In the genomic region with DNA sequence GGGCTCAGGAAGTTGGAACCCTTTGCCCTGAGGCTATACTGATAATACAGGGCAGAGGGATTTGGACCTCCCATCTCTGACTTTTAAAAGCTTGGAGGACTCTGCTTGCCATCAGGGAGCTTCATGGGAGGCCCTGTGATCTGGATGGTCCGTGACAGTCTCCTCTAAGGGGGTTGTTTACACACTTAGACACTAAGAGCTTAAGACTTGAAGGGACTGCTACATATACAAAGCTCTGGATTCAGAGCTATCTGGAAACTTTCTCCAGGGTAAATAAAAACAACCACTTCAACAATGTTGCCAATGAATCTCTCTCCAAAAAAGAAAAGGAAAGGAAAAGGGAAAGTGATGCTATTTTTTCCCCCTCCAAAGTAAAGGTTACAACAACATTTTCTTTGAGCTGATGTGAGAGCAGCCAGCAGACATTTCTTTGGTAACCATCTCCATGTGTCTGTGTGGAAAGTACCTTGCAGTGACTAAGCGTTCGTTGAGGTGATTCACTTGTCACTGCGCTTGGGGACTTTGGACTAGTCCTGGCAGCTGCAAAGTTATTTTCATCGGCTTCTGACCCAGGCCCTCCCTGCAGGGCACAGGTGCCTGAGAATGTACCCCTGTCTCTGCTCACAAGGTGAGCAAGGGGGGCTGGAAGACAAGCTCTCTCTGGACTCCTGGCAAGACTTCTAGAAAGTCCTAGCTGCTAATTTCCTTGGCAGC, we compare ENCODE assay signal across 7 cellular contexts.
A peak's percentile ranks its signal among the peaks of the same experiment; 100 is the strongest.
DNase-seq lines count a peak whose midpoint lies in the region; ATAC-seq, FAIRE-seq and TF ChIP-seq lines count a peak whose summit lies in the region.

No MANE protein-coding gene starts in this region.

- POLR2A ChIA-PET in HepG2 (lab: Yijun Ruan, JAX) = interaction anchor here (0.9 to 1.0 kb wide), 3 partner anchors 9 to 262 kb away, joined by 3 to 4 read pairs (median 3); a partner anchor contains a TSS

- CTCF ChIA-PET in HepG2 (lab: Yijun Ruan, JAX; ENCODE audit: low intra/inter-chr PET ratio, low total read pairs) = no interaction called here

- H3K27ac ChIP-seq in HepG2 (ENCODE audit: extremely low read length, insufficient read depth, low read length) = no peak overlapping the region

- whole genome bisulfite sequencing in HepG2 (ENCODE audit: low lambda C conversion rate) = 0% methylated on average over 5 of the region's 5 CpGs

- H4K20me1 ChIP-seq in HepG2 (ENCODE audit: insufficient read depth, low read length) = no peaks in the 10 kb centered on the region

- H3K27me3 ChIP-seq in adipocyte (replicated peaks; ENCODE audit: control insufficient read depth, insufficient read depth, low read length) (no peaks in the 10 kb centered on the region), HepG2 (ENCODE audit: control insufficient read depth in 1 of 2, insufficient read depth in 2 of 2, low read length in 2 of 2) (no peaks in the 10 kb centered on the region)

- no peak for TF ChIP-seq RAD21 in HepG2 (CRISPR knock-in tag; IDR thresholded peaks at IDR 0.05)

- no peak for TF ChIP-seq CTCF in HepG2 (CRISPR knock-in tag; IDR thresholded peaks at IDR 0.05)

- in situ Hi-C loops in HepG2 (cut with HindIII; ENCODE audit: extremely low pct_ligation_motif_present, low pct_unique_long_range_greater_than_20kb) = no loop called here

- TF ChIP-seq POLR2A in HepG2 (IDR thresholded peaks at IDR 0.05; ENCODE audit: insufficient read depth in 1 of 2, low read depth in 2 of 2, low read length in 2 of 2) = no peak

- ATAC-seq in GM18909 (IDR thresholded peaks at IDR 0.05; ENCODE audit: poor library complexity, unreplicated experiment) (peak; percentile 80), HG02943 (IDR thresholded peaks at IDR 0.05; ENCODE audit: low read depth, unreplicated experiment) (peak; percentile 71), HepG2 (peak; percentile 99), HG02970 (IDR thresholded peaks at IDR 0.05; ENCODE audit: low FRiP score, unreplicated experiment) (no peak)

- H3K4me3 ChIP-seq in adipocyte (ENCODE audit: low read length) = peak overlapping the region; percentile 15
- no peak overlapping the region for H3K4me3 ChIP-seq in HepG2 (replicated peaks in 1 of 3; ENCODE audit: insufficient read depth in 1 of 3, low read depth in 2 of 3, low read length in 3 of 3)

- H3K4me2 ChIP-seq in HepG2 (ENCODE audit: low read depth, low read length) = peak overlapping the region; percentile 43; the same call in 1 of the 2 replicates

- no peak overlapping the region for H2AFZ ChIP-seq in HepG2 (ENCODE audit: low read length)

- H3K4me1 ChIP-seq in adipocyte (ENCODE audit: control insufficient read depth, insufficient read depth, low read length) (peaks cover 41% of the 10 kb centered on the region), HepG2 (ENCODE audit: insufficient read depth, low read length) (peaks cover 24% of the 10 kb centered on the region)

- peak; percentile 63 for FAIRE-seq in HepG2 (lab: Jason Lieb, UNC)

- no peaks in the 10 kb centered on the region for H3K79me2 ChIP-seq in HepG2 (ENCODE audit: insufficient read depth, low read length)

- H3K36me3 ChIP-seq in adipocyte (ENCODE audit: control insufficient read depth, insufficient read depth, low read length, severe bottlenecking) (no peaks in the 10 kb centered on the region), HepG2 (replicated peaks in 1 of 2; ENCODE audit: control insufficient read depth in 1 of 2, insufficient read depth in 2 of 2, low read length in 2 of 2) (no peaks in the 10 kb centered on the region)

- TF ChIP-seq EP300 in HepG2 (IDR thresholded peaks at IDR 0.05; ENCODE audit: low read depth in 2 of 2, low read length in 2 of 2) (no peak), HepG2 (CRISPR knock-in tag; IDR thresholded peaks at IDR 0.05; ENCODE audit: borderline replicate concordance) (no peak)

- BruUV-seq in HepG2 (replicated peaks; lab: Mats Ljungman, UMichigan) = no TSS peak

- H3K9ac ChIP-seq in adipocyte (ENCODE audit: low read length) (peak overlapping the region; percentile 77), HepG2 (ENCODE audit: insufficient read depth, low read depth, low read length) (no peak overlapping the region)

- intact Hi-C loops in HepG2 (cut with micrococcal nuclease; ENCODE audit: unreplicated experiment) = no loop called here

- no peaks in the 10 kb centered on the region for H3K9me3 ChIP-seq in adipocyte (ENCODE audit: control insufficient read depth, low read length)
- H3K9me3 ChIP-seq in HepG2 (ENCODE audit: low read length) = no peaks in the 10 kb centered on the region

- DNase-seq in adipocyte (ENCODE audit: low read depth) = peak; percentile 79
- DNase-seq in HepG2 (ENCODE audit: low spot score) = peak; percentile 72
- DNase-seq in activated CD4-positive, alpha-beta T cell treated with anti-CD3 and anti-CD28 coated beads, Interleukin-2, amount 50 U/mL, for 4 hours = no peak
- no peak for DNase-seq in SKM-1 treated with dmso at 0.1 percent for 144 hours (lab: John Stamatoyannopoulos, UW; ENCODE audit: unreplicated experiment)

TF ChIP-seq in HepG2, 621 proteins besides CTCF, POLR2A, EP300 and RAD21 (continues in another document):
- TF ChIP-seq KLF6 (CRISPR knock-in tag; IDR thresholded peaks at IDR 0.05) (no peak), CCAR2 (optimal IDR thresholded peaks at IDR 0.05; ENCODE audit: low read depth, low read length) (no peak), ZNF83 (CRISPR knock-in tag; IDR thresholded peaks at IDR 0.05; ENCODE audit: borderline replicate concordance) (no peak), CBX2 (IDR thresholded peaks at IDR 0.05; ENCODE audit: low read depth, low read length) (no peak), CBX2 (CRISPR knock-in tag; IDR thresholded peaks at IDR 0.05; ENCODE audit: low read depth) (no peak), ZNF143 (CRISPR knock-in tag; IDR thresholded peaks at IDR 0.05) (no peak), SMARCE1 (IDR thresholded peaks at IDR 0.05; ENCODE audit: borderline replicate concordance) (no peak), HNF4G (IDR thresholded peaks at IDR 0.05; ENCODE audit: borderline replicate concordance, low read depth, low read length) (0 out of 2 replicates have a peak, but pooled peaks have one; percentile 41), HNF4G (CRISPR knock-in tag; IDR thresholded peaks at IDR 0.05; ENCODE audit: borderline replicate concordance, low read depth) (no peak), KLF11 (CRISPR knock-in tag; IDR thresholded peaks at IDR 0.05) (no peak), ZNF75D (CRISPR knock-in tag; IDR thresholded peaks at IDR 0.05; ENCODE audit: borderline replicate concordance) (no peak), SCMH1 (CRISPR knock-in tag; IDR thresholded peaks at IDR 0.05; ENCODE audit: borderline replicate concordance) (no peak), IKZF4 (CRISPR knock-in tag; IDR thresholded peaks at IDR 0.05; ENCODE audit: borderline replicate concordance, low read depth, not compliant biosample characterization) (no peak), CHD2 (IDR thresholded peaks at IDR 0.05; ENCODE audit: low read depth, low read length) (no peak), ZNF619 (CRISPR knock-in tag; IDR thresholded peaks at IDR 0.05) (no peak), ZNF567 (CRISPR knock-in tag; IDR thresholded peaks at IDR 0.05; ENCODE audit: borderline replicate concordance) (no peak), ASH2L (IDR thresholded peaks at IDR 0.05; ENCODE audit: insufficient read length, low read depth, low read length) (peak; percentile 17)
- TF ChIP-seq, protein P1, sequence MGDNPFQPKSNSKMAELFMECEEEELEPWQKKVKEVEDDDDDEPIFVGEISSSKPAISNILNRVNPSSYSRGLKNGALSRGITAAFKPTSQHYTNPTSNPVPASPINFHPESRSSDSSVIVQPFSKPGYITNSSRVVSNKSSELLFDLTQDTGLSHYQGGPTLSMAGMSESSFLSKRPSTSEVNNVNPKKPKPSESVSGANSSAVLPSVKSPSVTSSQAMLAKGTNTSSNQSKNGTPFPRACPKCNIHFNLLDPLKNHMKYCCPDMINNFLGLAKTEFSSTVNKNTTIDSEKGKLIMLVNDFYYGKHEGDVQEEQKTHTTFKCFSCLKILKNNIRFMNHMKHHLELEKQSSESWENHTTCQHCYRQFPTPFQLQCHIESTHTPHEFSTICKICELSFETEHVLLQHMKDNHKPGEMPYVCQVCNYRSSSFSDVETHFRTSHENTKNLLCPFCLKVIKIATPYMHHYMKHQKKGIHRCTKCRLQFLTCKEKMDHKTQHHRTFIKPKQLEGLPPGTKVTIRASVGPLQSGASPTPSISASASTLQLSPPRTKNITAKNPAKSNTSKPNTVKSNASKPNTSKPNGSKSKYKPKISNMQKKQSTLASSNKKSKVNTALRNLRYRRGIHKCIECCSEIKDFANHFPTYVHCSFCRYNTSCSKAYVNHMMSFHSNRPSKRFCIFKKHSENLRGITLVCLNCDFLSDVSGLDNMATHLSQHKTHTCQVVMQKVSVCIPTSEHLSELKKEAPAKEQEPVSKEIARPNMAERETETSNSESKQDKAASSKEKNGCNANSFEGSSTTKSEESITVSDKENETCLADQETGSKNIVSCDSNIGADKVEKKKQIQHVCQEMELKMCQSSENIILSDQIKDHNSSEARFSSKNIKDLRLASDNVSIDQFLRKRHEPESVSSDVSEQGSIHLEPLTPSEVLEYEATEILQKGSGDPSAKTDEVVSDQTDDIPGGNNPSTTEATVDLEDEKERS (CRISPR knock-in tag; IDR thresholded peaks at IDR 0.05) = no peak
- TF ChIP-seq, protein P2, sequence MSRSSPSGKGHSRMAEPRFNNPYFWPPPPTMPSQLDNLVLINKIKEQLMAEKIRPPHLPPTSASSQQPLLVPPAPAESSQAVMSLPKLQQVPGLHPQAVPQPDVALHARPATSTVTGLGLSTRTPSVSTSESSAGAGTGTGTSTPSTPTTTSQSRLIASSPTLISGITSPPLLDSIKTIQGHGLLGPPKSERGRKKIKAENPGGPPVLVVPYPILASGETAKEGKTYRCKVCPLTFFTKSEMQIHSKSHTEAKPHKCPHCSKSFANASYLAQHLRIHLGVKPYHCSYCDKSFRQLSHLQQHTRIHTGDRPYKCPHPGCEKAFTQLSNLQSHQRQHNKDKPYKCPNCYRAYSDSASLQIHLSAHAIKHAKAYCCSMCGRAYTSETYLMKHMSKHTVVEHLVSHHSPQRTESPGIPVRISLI (CRISPR knock-in tag; IDR thresholded peaks at IDR 0.05; ENCODE audit: borderline replicate concordance) = no peak
- TF ChIP-seq, protein P3, sequence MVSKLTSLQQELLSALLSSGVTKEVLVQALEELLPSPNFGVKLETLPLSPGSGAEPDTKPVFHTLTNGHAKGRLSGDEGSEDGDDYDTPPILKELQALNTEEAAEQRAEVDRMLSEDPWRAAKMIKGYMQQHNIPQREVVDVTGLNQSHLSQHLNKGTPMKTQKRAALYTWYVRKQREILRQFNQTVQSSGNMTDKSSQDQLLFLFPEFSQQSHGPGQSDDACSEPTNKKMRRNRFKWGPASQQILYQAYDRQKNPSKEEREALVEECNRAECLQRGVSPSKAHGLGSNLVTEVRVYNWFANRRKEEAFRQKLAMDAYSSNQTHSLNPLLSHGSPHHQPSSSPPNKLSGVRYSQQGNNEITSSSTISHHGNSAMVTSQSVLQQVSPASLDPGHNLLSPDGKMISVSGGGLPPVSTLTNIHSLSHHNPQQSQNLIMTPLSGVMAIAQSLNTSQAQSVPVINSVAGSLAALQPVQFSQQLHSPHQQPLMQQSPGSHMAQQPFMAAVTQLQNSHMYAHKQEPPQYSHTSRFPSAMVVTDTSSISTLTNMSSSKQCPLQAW (CRISPR knock-in tag; IDR thresholded peaks at IDR 0.05) = peak; percentile 23; the same call in 1 of the 2 replicates

Comparison
In these comparisons a context has a peak if more than half of its experiments do, and no peak if none do; other contexts are left out.
1. DNase-seq: peak in adipocyte (single experiment) and HepG2 (single experiment); none in activated CD4-positive, alpha-beta T cell treated with anti-CD3 and anti-CD28 coated beads, Interleukin-2, amount 50 U/mL, for 4 hours (0 of 2) and SKM-1 treated with dmso at 0.1 percent for 144 hours (single experiment).